Comparison of ENCODE assay signal across 8 cellular contexts in genomic region chr7:151083071-151083823, GRCh38. TPM values are rescaled to one million over a fixed set of nuclear protein-coding genes. Genes with fewer than 3 reads are reported as not detected.
DNase-seq lines count a peak whose midpoint lies in the region; ATAC-seq lines count a peak whose summit lies in the region.

TSS of gene TMUB1 (minus strand) at chr7:151083493. CDS start at chr7:151082563, 930 bp downstream.

- H2BK12ac ChIP-seq in mesenchymal stem cell (ENCODE audit: low read length in 2 of 2) = peak within 1 kb of the TSS; percentile 70 to 76

- peak within 1 kb of the TSS; percentile 77 to 88 for H3K4ac ChIP-seq in mesenchymal stem cell (ENCODE audit: low read depth in 1 of 2, low read length in 2 of 2)

- peak within 1 kb of the TSS; percentile 88 for H3K4me2 ChIP-seq in mesenchymal stem cell (ENCODE audit: low read length, poor library complexity, severe bottlenecking)

- H3K4me3 ChIP-seq in duodenal mucosa (ENCODE audit: low read depth in 1 of 2, low read length in 2 of 2) (peak within 1 kb of the TSS; percentile 67 to 75), mesenchymal stem cell (ENCODE audit: insufficient read depth in 1 of 2, low read depth in 1 of 2, low read length in 2 of 2) (peak within 1 kb of the TSS; percentile 77 to 96)

- peak within 1 kb of the TSS; percentile 71 for H4K8ac ChIP-seq in mesenchymal stem cell (ENCODE audit: low read length)

- WGBS in mesenchymal stem cell = 2% methylated on average over 60 of the region's 69 CpGs

- peak; percentile 45 for ATAC-seq in HG03025 (IDR thresholded peaks at IDR 0.05; ENCODE audit: low FRiP score, unreplicated experiment)

- H3K9ac ChIP-seq in duodenal mucosa (ENCODE audit: low read depth in 1 of 2, low read length in 2 of 2) = peak within 1 kb of the TSS; percentile 47 to 89
- peak within 1 kb of the TSS; percentile 94 for H3K9ac ChIP-seq in mesenchymal stem cell (ENCODE audit: low read length)

- peak within 1 kb of the TSS in 1 of 2 experiments; percentile 71 for H3K14ac ChIP-seq in mesenchymal stem cell (ENCODE audit: low read length in 2 of 2)

- peak within 1 kb of the TSS; percentile 90 for H2AFZ ChIP-seq in mesenchymal stem cell (ENCODE audit: low read depth, low read length)

- peak within 1 kb of the TSS; percentile 34 for H2AK5ac ChIP-seq in mesenchymal stem cell (ENCODE audit: low read length, severe bottlenecking)

- H3K4me1 ChIP-seq in duodenal mucosa (ENCODE audit: control insufficient read depth in 1 of 2, insufficient read depth in 2 of 2, low read length in 2 of 2) (peaks cover 39 to 56% of the 10 kb centered on the region in 2 donors), mesenchymal stem cell (ENCODE audit: control insufficient read depth, insufficient read depth, low read depth, low read length) (peaks cover 47% of the 10 kb centered on the region)

- H3K23ac ChIP-seq in mesenchymal stem cell (ENCODE audit: low read length in 2 of 2) = peak within 1 kb of the TSS in 1 of 2 experiments; percentile 16

- peak within 1 kb of the TSS; percentile 93 for H2BK120ac ChIP-seq in mesenchymal stem cell (ENCODE audit: low read depth, low read length)

- H3K27me3 ChIP-seq in duodenal mucosa (ENCODE audit: control insufficient read depth in 1 of 2, insufficient read depth in 2 of 2, low read length in 2 of 2) = no peaks in the 10 kb centered on the region
- no peaks in the 10 kb centered on the region for H3K27me3 ChIP-seq in mesenchymal stem cell (ENCODE audit: control insufficient read depth in 1 of 2, insufficient read depth in 1 of 2, low read length in 2 of 2)

- peak; percentile 62 for DNase-seq in SIG-M5 treated with dmso at 0.1 percent for 504 hours (lab: John Stamatoyannopoulos, UW; ENCODE audit: unreplicated experiment)
- DNase-seq in SIG-M5 (lab: John Stamatoyannopoulos, UW) = no peak
- peak; percentile 86 for DNase-seq in NCI-H2227 (lab: John Stamatoyannopoulos, UW; ENCODE audit: unreplicated experiment)
- DNase-seq in activated CD4-positive, alpha-beta T cell treated with anti-CD3 and anti-CD28 coated beads, Interleukin-2, amount 50 U/mL, for 24 hours (ENCODE audit: low read depth in 1 of 2, low spot score in 1 of 2) = peak; percentile 68 to 74
- DNase-seq in mesenchymal stem cell = peak; percentile 70
- DNase-seq in stimulated activated CD8-positive, alpha-beta memory T cell treated with anti-CD3 and anti-CD28 coated beads, Interleukin-15, amount 100 ng/mL, for 1 hour (ENCODE audit: low read depth) = peak; percentile 61

- peaks cover 6% of the 10 kb centered on the region for H3K79me1 ChIP-seq in mesenchymal stem cell (replicated peaks; ENCODE audit: low read length, poor library complexity, severe bottlenecking)

- peak within 1 kb of the TSS; percentile 80 to 83 for H3K18ac ChIP-seq in mesenchymal stem cell (ENCODE audit: low read depth in 1 of 2, low read length in 2 of 2)

- H4K91ac ChIP-seq in mesenchymal stem cell (ENCODE audit: low read length) = peak within 1 kb of the TSS; percentile 81

- no peak within 1 kb of the TSS for H2BK5ac ChIP-seq in mesenchymal stem cell (ENCODE audit: low read depth, low read length, poor library complexity, severe bottlenecking)

- no peaks in the 10 kb centered on the region for H3K9me3 ChIP-seq in duodenal mucosa (ENCODE audit: control insufficient read depth in 1 of 2, low read length in 2 of 2)
- no peaks in the 10 kb centered on the region for H3K9me3 ChIP-seq in mesenchymal stem cell (ENCODE audit: control insufficient read depth, low read length)

- peak within 1 kb of the TSS; percentile 96 for H2BK15ac ChIP-seq in mesenchymal stem cell (ENCODE audit: low read depth, poor library complexity, severe bottlenecking)

- H3K36me3 ChIP-seq in duodenal mucosa (ENCODE audit: control insufficient read depth in 1 of 2, insufficient read depth in 2 of 2, low read length in 2 of 2) (peaks cover 0 to 9% of the 10 kb centered on the region in 2 donors), mesenchymal stem cell (ENCODE audit: control insufficient read depth in 1 of 2, insufficient read depth in 2 of 2, low read depth in 1 of 2, low read length in 2 of 2) (peaks cover 5 to 25% of the 10 kb centered on the region in 2 experiments)

- H3K27ac ChIP-seq in duodenal mucosa (ENCODE audit: low read depth, low read length) (peak within 1 kb of the TSS; percentile 93), mesenchymal stem cell (ENCODE audit: low read length, poor library complexity, severe bottlenecking) (no peak within 1 kb of the TSS)

RNA-seq across cellular contexts. Expression of gene TMUB1, which starts in this region (rescaled TPM):
- 56.8 TPM for polyA plus RNA-seq in mesenchymal stem cell (2013, experiment 1 of 2)
- 53.5 TPM for polyA plus RNA-seq in mesenchymal stem cell (2013, experiment 2 of 2)
